23 cellular contexts compared by ENCODE assay signal in the genomic region with DNA sequence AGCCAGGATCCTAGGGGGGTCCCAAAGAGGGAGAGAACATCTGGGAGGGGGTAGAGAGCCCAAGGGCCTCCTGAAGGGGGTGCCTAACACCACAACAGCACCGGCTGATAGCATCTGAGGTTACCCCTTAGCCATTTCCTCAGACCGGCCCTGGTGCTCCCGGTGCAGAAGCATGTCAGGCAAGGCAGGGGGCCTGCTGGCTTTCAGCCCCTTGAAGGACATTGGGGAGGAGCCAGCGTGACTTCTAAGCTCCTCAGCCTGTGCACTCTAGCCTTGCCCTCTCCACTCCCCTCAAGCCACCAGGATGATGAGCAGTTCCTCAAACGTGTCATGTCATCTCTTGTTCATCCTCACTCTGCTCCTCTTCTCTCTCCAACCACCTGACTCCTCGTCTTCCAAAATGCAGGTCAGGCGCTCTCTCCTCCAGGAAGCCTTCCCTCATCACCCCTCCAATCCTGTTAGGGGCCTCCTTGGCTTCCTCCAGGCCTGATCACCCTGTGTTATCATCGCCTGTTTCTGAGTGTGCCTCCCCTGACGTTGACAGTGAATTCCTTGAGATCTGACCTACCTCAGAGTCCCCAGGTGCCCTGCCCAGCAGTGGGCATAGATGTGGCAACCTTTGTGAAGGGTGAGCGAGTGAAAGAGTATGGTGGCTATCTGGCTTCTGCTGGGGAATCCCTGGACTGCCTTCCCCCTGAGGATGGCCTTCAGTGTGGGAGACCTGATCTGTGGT. TPM values are rescaled to one million over a fixed set of nuclear protein-coding genes. Genes with fewer than 3 reads are reported as not detected.
DNase-seq lines count a peak whose midpoint lies in the region; ATAC-seq and TF ChIP-seq lines count a peak whose summit lies in the region.
"Had no signal": no experiment of that assay in that cellular context is flagged by ENCODE, and none has a peak within 500 bp of the region (broad histone marks: within the 10 kb centered on the region; RNA-seq: fewer than 3 reads in every experiment).

No MANE protein-coding gene starts in this region.

- no CpG with 5 or more reads among the region's 10 CpGs for WGBS in trophoblast cell (ENCODE audit: extremely low coverage, insufficient coverage, insufficient read length)
- WGBS in mammary epithelial cell (ENCODE audit: low coverage, missing lambda C conversion rate): 98% methylated on average over 9 of the region's 10 CpGs

- no peaks in the 10 kb centered on the region for H3K27me3 Mint-ChIP-seq in Caco-2 (ENCODE audit: insufficient read depth, unreplicated experiment)

- H4K20me1 ChIP-seq in mammary epithelial cell (ENCODE audit: insufficient read depth, low read length): no peaks in the 10 kb centered on the region

- H4K12ac ChIP-seq in trophoblast cell (ENCODE audit: low read depth, low read length): no peak overlapping the region

- H3K27me3 ChIP-seq in Caco-2 (replicated peaks; ENCODE audit: control insufficient read depth, insufficient read depth, low read length): no peaks in the 10 kb centered on the region
- no peaks in the 10 kb centered on the region for H3K27me3 ChIP-seq in trophoblast cell (ENCODE audit: insufficient read depth, low read length)
- no peaks in the 10 kb centered on the region for H3K27me3 ChIP-seq in mammary epithelial cell (ENCODE audit: insufficient read depth, low read length)

- intact Hi-C loops in Caco-2 (cut with micrococcal nuclease; ENCODE audit: unreplicated experiment) (no loop called here), mammary epithelial cell (cut with micrococcal nuclease) (no loop called here)

- H3K36me3 ChIP-seq in Caco-2 (ENCODE audit: control insufficient read depth, insufficient read depth, low read length) (no peaks in the 10 kb centered on the region), trophoblast cell (ENCODE audit: control insufficient read depth in 1 of 2, insufficient read depth in 2 of 2, low read length in 2 of 2) (no peaks in the 10 kb centered on the region), mammary epithelial cell (ENCODE audit: insufficient read depth, low read length) (peaks cover 6% of the 10 kb centered on the region)
- H3K36me3 ChIP-seq: gastroesophageal sphincter, neural progenitor cell had no signal

- DNase-seq in Caco-2: peak in 1 of 2 experiments; percentile 26
- DNase-seq in GM13977 (ENCODE audit: low spot score): peak; percentile 16
- DNase-seq in UCSD-AML1 (lab: John Stamatoyannopoulos, UW; ENCODE audit: unreplicated experiment): peak; percentile 35
- DNase-seq in trophoblast cell: no peak
- DNase-seq in HuH-7 (ENCODE audit: low spot score): no peak
- no peak for DNase-seq in mammary epithelial cell
- DNase-seq: activated B cell treated with CpG ODN at 0.5 μM for 24 hours; CD8-positive, alpha-beta memory T cell; Karpas-422; NCI-H1417 treated with DMSO at 0.1 percent for 48 hours; NCI-H69; SHP77 treated with DMSO at 0.1 percent for 48 hours; stimulated activated CD4-positive, alpha-beta T cell treated with anti-CD3 and anti-CD28 coated beads, Interleukin-12 subunit alpha, Interleukin-12 subunit beta, amount 100 ng/mL, for 4 hours; T-helper 2 cell had no signal

- peaks cover 7% of the 10 kb centered on the region for H3K36me3 Mint-ChIP-seq in Caco-2 (ENCODE audit: insufficient read depth, unreplicated experiment)
- H3K36me3 Mint-ChIP-seq: CD8-positive, alpha-beta memory T cell; neural progenitor cell had no signal

- dilution Hi-C loops in mammary epithelial cell (cut with HindIII; ENCODE audit: low sequenced_read_pairs): loop anchor here (5.0 kb wide), 1 partner anchor 402 kb away; no protein-coding TSS in a partner anchor

- no peak overlapping the region for H3K4me3 ChIP-seq in Caco-2 (ENCODE audit: low read depth, low read length)
- H3K4me3 ChIP-seq in trophoblast cell (ENCODE audit: low read depth, low read length): no peak overlapping the region
- no peak overlapping the region for H3K4me3 ChIP-seq in mammary epithelial cell (replicated peaks in 1 of 3; ENCODE audit: insufficient read depth in 1 of 3, low read depth in 2 of 3, low read length in 3 of 3)
- H3K4me3 ChIP-seq: gastroesophageal sphincter, GM23338, neural progenitor cell had no signal

- H4K91ac ChIP-seq in trophoblast cell (ENCODE audit: low read depth, low read length): peak overlapping the region; percentile 38

- peak overlapping the region; percentile 74 for H2BK120ac ChIP-seq in trophoblast cell (ENCODE audit: insufficient read depth, low read length, poor library complexity)

- BruUV-seq in Caco-2 (replicated peaks; lab: Mats Ljungman, UMichigan) (no TSS peak), mammary epithelial cell (replicated peaks; lab: Mats Ljungman, UMichigan) (no TSS peak)

- H3K4me3 Mint-ChIP-seq in Caco-2 (ENCODE audit: unreplicated experiment): no peak overlapping the region
- H3K4me3 Mint-ChIP-seq: activated B cell treated with CpG ODN at 0.5 μM for 24 hours; activated T-helper 17 cell treated with anti-CD3 and anti-CD28 coated beads, Interleukin-2, amount 50 U/mL, for 72 hours; CD8-positive, alpha-beta memory T cell; GM23338; neural progenitor cell had no signal

- H3K79me2 ChIP-seq in trophoblast cell (ENCODE audit: control insufficient read depth, insufficient read depth, low read length, poor library complexity) (peaks cover 8% of the 10 kb centered on the region), mammary epithelial cell (ENCODE audit: insufficient read depth, low read length) (peaks cover 78% of the 10 kb centered on the region)

- no peak overlapping the region for H3K9ac ChIP-seq in trophoblast cell (ENCODE audit: low read length)
- H3K9ac ChIP-seq in mammary epithelial cell (ENCODE audit: insufficient read depth, low read length): no peak overlapping the region
- H3K9ac ChIP-seq: neural progenitor cell had no signal

- H3K4me2 ChIP-seq in trophoblast cell (ENCODE audit: low read length): no peak overlapping the region
- no peak overlapping the region for H3K4me2 ChIP-seq in mammary epithelial cell (ENCODE audit: insufficient read depth, low read depth, low read length)
- H3K4me2 ChIP-seq: GM23338, neural progenitor cell had no signal

- no peak for TF ChIP-seq CTCF in Caco-2 (IDR thresholded peaks at IDR 0.05; ENCODE audit: insufficient read depth in 1 of 2, low read depth in 1 of 2, low read length in 1 of 2, severe bottlenecking in 1 of 2, unreplicated experiment in 1 of 2)
- no peak for TF ChIP-seq CTCF in GM13977 (IDR thresholded peaks at IDR 0.05; ENCODE audit: extremely low read depth, insufficient read depth, missing control alignments)
- no peak for TF ChIP-seq CTCF in mammary epithelial cell (conservative IDR thresholded peaks at IDR 0.05 in 1 of 2, IDR thresholded peaks at IDR 0.05 in 1 of 2; ENCODE audit: extremely low read depth in 1 of 2, insufficient read depth in 1 of 2, low read depth in 1 of 2, low read length in 2 of 2)

- POLR2A ChIA-PET in Caco-2 (lab: Charles Lee): no interaction called here

- H3K23ac ChIP-seq in trophoblast cell (ENCODE audit: low read length): no peak overlapping the region

- no peaks in the 10 kb centered on the region for H3K9me3 Mint-ChIP-seq in Caco-2 (ENCODE audit: unreplicated experiment)
- H3K9me3 Mint-ChIP-seq: activated B cell treated with CpG ODN at 0.5 μM for 24 hours; activated T-helper 17 cell treated with anti-CD3 and anti-CD28 coated beads, Interleukin-2, amount 50 U/mL, for 72 hours; CD8-positive, alpha-beta memory T cell; GM23338; neural progenitor cell had no signal

- H2AFZ ChIP-seq in trophoblast cell (ENCODE audit: insufficient read depth, low read length, poor library complexity): no peak overlapping the region
- no peak overlapping the region for H2AFZ ChIP-seq in mammary epithelial cell (ENCODE audit: low read depth, low read length)
- H2AFZ ChIP-seq: GM23338, neural progenitor cell had no signal

- H3K18ac ChIP-seq in trophoblast cell (ENCODE audit: low read length): peak overlapping the region; percentile 44

- peak overlapping the region; percentile 55 for H3K27ac Mint-ChIP-seq in Caco-2 (ENCODE audit: unreplicated experiment)
- H3K27ac Mint-ChIP-seq: activated B cell treated with CpG ODN at 0.5 μM for 24 hours; activated T-helper 17 cell treated with anti-CD3 and anti-CD28 coated beads, Interleukin-2, amount 50 U/mL, for 72 hours; GM23338; neural progenitor cell had no signal

- peak overlapping the region; percentile 85 for H2AK5ac ChIP-seq in trophoblast cell (ENCODE audit: low read length)

- H2BK5ac ChIP-seq in trophoblast cell (ENCODE audit: low read depth, low read length, poor library complexity): no peak overlapping the region

- H3K79me1 ChIP-seq in trophoblast cell (ENCODE audit: low read length): peaks cover 25% of the 10 kb centered on the region

- H2BK12ac ChIP-seq in trophoblast cell (ENCODE audit: low read length): peak overlapping the region; percentile 55

- peaks cover 50% of the 10 kb centered on the region for H3K4me1 Mint-ChIP-seq in Caco-2 (ENCODE audit: low read depth, unreplicated experiment)
- H3K4me1 Mint-ChIP-seq: activated T-helper 17 cell treated with anti-CD3 and anti-CD28 coated beads, Interleukin-2, amount 50 U/mL, for 72 hours had no signal

- peak overlapping the region; percentile 25 for H3K14ac ChIP-seq in trophoblast cell (ENCODE audit: low read length)

- peak overlapping the region; percentile 39 for H4K8ac ChIP-seq in trophoblast cell (ENCODE audit: low read depth, low read length)

- H3K9me3 ChIP-seq in Caco-2 (no peaks in the 10 kb centered on the region), trophoblast cell (ENCODE audit: insufficient read depth, low read depth, low read length) (no peaks in the 10 kb centered on the region), mammary epithelial cell (replicated peaks; ENCODE audit: insufficient read depth, low read length) (no peaks in the 10 kb centered on the region)
- H3K9me3 ChIP-seq: gastroesophageal sphincter had no signal

- in situ Hi-C loops in GM13977 (cut with MboI; ENCODE audit: low pct_unique_long_range_greater_than_20kb, low sequenced_read_pairs, unreplicated experiment): no loop called here
- in situ Hi-C loops in mammary epithelial cell (cut with MboI; ENCODE audit: low sequenced_read_pairs in 2 of 2): no loop called here

- CTCF ChIA-PET in Caco-2 (lab: Charles Lee): interaction anchor here (0.5 to 0.6 kb wide), 2 partner anchors 30 to 528 kb away, joined by 3 to 4 read pairs; no protein-coding TSS in a partner anchor
- CTCF ChIA-PET in mammary epithelial cell (lab: Charles Lee; ENCODE audit: low non-redundant PET): no interaction called here

- peak overlapping the region; percentile 43 for H3K4ac ChIP-seq in trophoblast cell (ENCODE audit: low read depth, low read length)

- H3K4me1 ChIP-seq in Caco-2: peaks cover 60% of the 10 kb centered on the region
- H3K4me1 ChIP-seq in trophoblast cell (ENCODE audit: control insufficient read depth in 1 of 2, insufficient read depth in 2 of 2, low read length in 2 of 2): peaks cover 51 to 54% of the 10 kb centered on the region in 2 experiments
- peaks cover 41% of the 10 kb centered on the region for H3K4me1 ChIP-seq in mammary epithelial cell (ENCODE audit: insufficient read depth, low read length)

- ATAC-seq in GM19328 (IDR thresholded peaks at IDR 0.05; ENCODE audit: unreplicated experiment) (no peak), GM19035 (IDR thresholded peaks at IDR 0.05; ENCODE audit: unreplicated experiment) (no peak)
- ATAC-seq: activated T-helper 17 cell treated with anti-CD3 and anti-CD28 coated beads, Interleukin-2, amount 50 U/mL, for 72 hours; gastroesophageal sphincter; GM23338; left lobe of liver had no signal

- H3K27ac ChIP-seq in trophoblast cell (ENCODE audit: low read depth, low read length) (no peak overlapping the region), mammary epithelial cell (ENCODE audit: insufficient read depth, low read depth, low read length) (no peak overlapping the region)
- H3K27ac ChIP-seq: gastroesophageal sphincter, neural progenitor cell had no signal

RNA-seq across cellular contexts. Expression of a gene that starts 6.1 kb away (rescaled TPM):
- total RNA-seq in Caco-2 (2022): 10.4 and 11.4 TPM in 2 replicates
- 4.4 and 4.6 TPM in 2 replicates for polyA plus RNA-seq in trophoblast cell (2013)
- 10 to 100 TPM in 1 of 2 donors, 1 to 10 TPM in 1; 7.8 to 21.6 TPM for total RNA-seq in mammary epithelial cell
- polyA plus RNA-seq in mammary epithelial cell: 27.6 TPM
- 31.5 TPM for polyA minus RNA-seq in mammary epithelial cell
- total RNA-seq: activated CD8-positive, alpha-beta memory T cell treated with anti-CD3 and anti-CD28 coated beads for 36 hours; activated T-helper 17 cell treated with anti-CD3 and anti-CD28 coated beads, Interleukin-2, amount 50 U/mL, for 72 hours; CD8-positive, alpha-beta memory T cell; temporal lobe had no signal
- polyA plus RNA-seq: CD8-positive, alpha-beta memory T cell had no signal

RNA-seq across cellular contexts. Expression of a gene that starts 48.0 kb away (rescaled TPM):
- total RNA-seq in Caco-2 (2022) (48.4 and 55.7 TPM in 2 replicates), mammary epithelial cell (under 1 TPM; under 0.01 to 0.28 TPM)
- 45.7 and 47.8 TPM in 2 replicates for polyA plus RNA-seq in trophoblast cell (2013)
- polyA plus RNA-seq in mammary epithelial cell: 0.46 TPM
- polyA minus RNA-seq in mammary epithelial cell: not detected
- total RNA-seq: activated CD8-positive, alpha-beta memory T cell treated with anti-CD3 and anti-CD28 coated beads for 36 hours; activated T-helper 17 cell treated with anti-CD3 and anti-CD28 coated beads, Interleukin-2, amount 50 U/mL, for 72 hours; GM23338 had no signal
- polyA plus RNA-seq: CD8-positive, alpha-beta memory T cell; GM23338 had no signal

Comparison
In these comparisons a context has a peak if more than half of its experiments do, and no peak if none do; other contexts are left out.
1. DNase-seq: peak in GM13977 (single experiment) and UCSD-AML1 (single experiment); none in trophoblast cell (0 of 2), HuH-7 (single experiment) and mammary epithelial cell (single experiment).
2. RNA of a gene that starts 48.0 kb away (total RNA-seq): 48.4 to 55.7 TPM in Caco-2; under 0.01 to 0.28 TPM in mammary epithelial cell; every median in the first group is over 10 times any median in the second.